ENCODE assay signal across 31 cellular contexts in the genomic region with DNA sequence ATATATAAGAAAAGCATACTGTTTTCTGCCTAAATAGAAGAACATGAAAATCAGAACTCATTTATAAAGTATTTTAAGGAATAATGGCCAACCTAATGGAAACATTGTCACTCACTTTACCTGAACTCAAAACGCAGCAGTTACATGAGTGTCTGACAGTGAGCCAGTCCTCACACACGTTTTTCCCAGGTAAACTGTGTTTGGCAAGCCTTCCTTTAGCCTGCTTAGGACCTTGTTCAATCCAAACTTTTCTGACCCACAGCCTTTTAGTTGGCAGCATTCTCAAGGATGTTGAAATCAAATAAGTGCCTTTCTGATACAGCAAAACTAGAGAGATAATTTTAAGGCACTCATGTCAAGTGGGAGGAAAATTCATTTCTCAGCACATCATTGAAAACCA.
A peak's percentile ranks its signal among the peaks of the same experiment; 100 is the strongest.
DNase-seq lines count a peak whose midpoint lies in the region; ATAC-seq and TF ChIP-seq lines count a peak whose summit lies in the region.
"Had no signal": no experiment of that assay in that cellular context is flagged by ENCODE, and none has a peak within 500 bp of the region (broad histone marks: within the 10 kb centered on the region; RNA-seq: fewer than 3 reads in every experiment).

No MANE protein-coding gene starts in this region.

- no peak overlapping the region for H3K4me3 ChIP-seq in thyroid gland (replicated peaks in 1 of 3)
- H3K4me3 ChIP-seq: A549; BLaER1; BLaER1 treated with 17β-estradiol and CSF1 and Interleukin-3, amounts not matched to agents 10 nM and 100 nM had no signal

- no peaks in the 10 kb centered on the region for H3K27me3 ChIP-seq in thyroid gland
- H3K27me3 ChIP-seq: BLaER1; BLaER1 treated with 17β-estradiol and CSF1 and Interleukin-3, amounts not matched to agents 10 nM and 100 nM had no signal

- ATAC-seq in left lobe of liver, result peak; percentile 65
- no peak for ATAC-seq in activated naive CD4-positive, alpha-beta T cell treated with anti-CD3 and anti-CD28 coated beads, Interleukin-2, amount 50 U/mL, for 72 hours
- ATAC-seq: A549; CD8-positive, alpha-beta T cell had no signal

- intact Hi-C loops in thyroid gland (cut with DNase I), result no loop called here

- 21 to 39% methylated on average over 2 of the region's 2 CpGs for WGBS in thyroid gland, 2 donors

- H3K9me3 Mint-ChIP-seq in activated naive CD4-positive, alpha-beta T cell treated with anti-CD3 and anti-CD28 coated beads, Interleukin-2, amount 50 U/mL, for 72 hours, result no peaks in the 10 kb centered on the region
- H3K9me3 Mint-ChIP-seq: CD14-positive monocyte; CD4-positive, alpha-beta T cell; CD4-positive, CD25-positive, alpha-beta regulatory T cell; CD8-positive, alpha-beta memory T cell; CD8-positive, alpha-beta T cell had no signal

- no peak for TF ChIP-seq CTCF in thyroid gland (IDR thresholded peaks at IDR 0.05)

- H3K36me3 ChIP-seq in thyroid gland, result no peaks in the 10 kb centered on the region
- H3K36me3 ChIP-seq: BE2C; BLaER1; BLaER1 treated with 17β-estradiol and CSF1 and Interleukin-3, amounts not matched to agents 10 nM and 100 nM had no signal

- no peak for TF ChIP-seq POLR2A in thyroid gland (IDR thresholded peaks at IDR 0.05)

- H3K4me1 ChIP-seq in thyroid gland, result peaks cover 0 to 4% of the 10 kb centered on the region in 2 donors
- H3K4me1 ChIP-seq: A549; BE2C; BLaER1; BLaER1 treated with 17β-estradiol and CSF1 and Interleukin-3, amounts not matched to agents 10 nM and 100 nM had no signal

- DNase-seq in left lobe of liver (ENCODE audit: low spot score) (no peak), thyroid gland (peak; percentile 51 to 53), cortex of kidney (lab: John Stamatoyannopoulos, UW) (no peak)
- no peak for DNase-seq in activated naive CD4-positive, alpha-beta T cell treated with anti-CD3 and anti-CD28 coated beads, Interleukin-2, amount 50 U/mL, for 72 hours (ENCODE audit: low spot score in 2 of 2)
- DNase-seq: 8988T; ACHN; AML-193; BE2C; C1 segment of cervical spinal cord; Caco-2; Calu3; CD4-positive, alpha-beta memory T cell; CD4-positive, alpha-beta T cell; CD4-positive, CD25-positive, alpha-beta regulatory T cell; CD8-positive, alpha-beta memory T cell; CD8-positive, alpha-beta T cell; COR-L47; DMS 273 treated with DMSO at 0.1 percent for 48 hours; DMS153; DMS53; DMS79; DMS79 treated with DMSO at 0.1 percent for 48 hours; DND-41; EL had no signal

- no peaks in the 10 kb centered on the region for H3K36me3 Mint-ChIP-seq in activated naive CD4-positive, alpha-beta T cell treated with anti-CD3 and anti-CD28 coated beads, Interleukin-2, amount 50 U/mL, for 72 hours
- H3K36me3 Mint-ChIP-seq: CD14-positive monocyte; CD4-positive, alpha-beta memory T cell; CD4-positive, CD25-positive, alpha-beta regulatory T cell; CD8-positive, alpha-beta memory T cell; CD8-positive, alpha-beta T cell had no signal

- no peak overlapping the region for H3K27ac Mint-ChIP-seq in activated naive CD4-positive, alpha-beta T cell treated with anti-CD3 and anti-CD28 coated beads, Interleukin-2, amount 50 U/mL, for 72 hours
- H3K27ac Mint-ChIP-seq: B cell; CD14-positive monocyte; CD4-positive, alpha-beta memory T cell; CD4-positive, alpha-beta T cell; CD4-positive, CD25-positive, alpha-beta regulatory T cell; CD8-positive, alpha-beta memory T cell; CD8-positive, alpha-beta T cell had no signal

- no peaks in the 10 kb centered on the region for H3K9me3 ChIP-seq in thyroid gland
- H3K9me3 ChIP-seq: A549; BE2C; BLaER1; BLaER1 treated with 17β-estradiol and CSF1 and Interleukin-3, amounts not matched to agents 10 nM and 100 nM; Caco-2 had no signal

- peak overlapping the region in 1 of 3 donors; percentile 6 for H3K27ac ChIP-seq in thyroid gland
- H3K27ac ChIP-seq: 22Rv1; A549; BLaER1; BLaER1 treated with 17β-estradiol and CSF1 and Interleukin-3, amounts not matched to agents 10 nM and 100 nM; C4-2B had no signal

Comparison
In these comparisons a context has a peak if more than half of its experiments do, and no peak if none do; other contexts are left out.
1. DNase-seq: peak in thyroid gland (2 of 2); none in left lobe of liver (single experiment), cortex of kidney (single experiment) and activated naive CD4-positive, alpha-beta T cell treated with anti-CD3 and anti-CD28 coated beads, Interleukin-2, amount 50 U/mL, for 72 hours (0 of 2).